In the genomic region with DNA sequence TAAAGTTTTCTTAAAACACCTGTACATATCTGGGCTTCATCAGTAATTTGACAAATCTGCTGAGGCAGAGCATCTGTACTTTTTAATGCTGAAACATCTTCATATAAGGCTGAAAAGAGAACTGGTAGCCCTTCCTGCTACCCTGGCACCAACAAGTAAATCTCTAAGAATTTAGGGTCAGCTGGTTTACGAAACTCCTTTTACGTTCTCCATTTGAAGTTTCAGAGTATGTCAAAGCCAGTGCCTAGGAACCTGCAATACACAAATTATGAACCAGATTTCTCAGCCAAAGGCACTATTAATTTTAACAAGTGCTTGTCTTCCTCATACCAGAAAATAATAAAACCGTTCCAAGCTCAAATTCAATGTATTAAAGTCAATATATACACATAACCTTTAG, we compare ENCODE assay signal across 10 cellular contexts. TPM values are rescaled to one million over a fixed set of nuclear protein-coding genes. Genes with fewer than 3 reads are reported as not detected.
DNase-seq lines count a peak whose midpoint lies in the region; ATAC-seq, FAIRE-seq and TF ChIP-seq lines count a peak whose summit lies in the region.
"Had no signal": no experiment of that assay in that cellular context is flagged by ENCODE, and none has a peak within 500 bp of the region (broad histone marks: within the 10 kb centered on the region; RNA-seq: fewer than 3 reads in every experiment).

No MANE protein-coding gene starts in this region.

- no peaks in the 10 kb centered on the region for H3K27me3 ChIP-seq in bronchial epithelial cell (ENCODE audit: control insufficient read depth, insufficient read depth, low read length)
- H3K27me3 ChIP-seq in transverse colon = no peaks in the 10 kb centered on the region

- peaks cover 13% of the 10 kb centered on the region for H3K36me3 ChIP-seq in bronchial epithelial cell (ENCODE audit: control insufficient read depth, insufficient read depth, low read length)
- peaks cover 48% of the 10 kb centered on the region for H3K36me3 ChIP-seq in mesodermal cell (ENCODE audit: control insufficient read depth, insufficient read depth, low read length)
- peaks cover 0 to 35% (median 7%) of the 10 kb centered on the region in 4 donors for H3K36me3 ChIP-seq in transverse colon

- H3K4me3 ChIP-seq in bronchial epithelial cell (ENCODE audit: low read depth, low read length) (peak overlapping the region; percentile 94), mesodermal cell (ENCODE audit: extremely low read depth, insufficient read depth, low read length, poor library complexity, severe bottlenecking) (peak overlapping the region; percentile 82), transverse colon (peak overlapping the region in 3 of 4 donors; percentile 9 to 98 (median 97))

- H3K27me3 Mint-ChIP-seq in activated T-cell treated with anti-CD3 and anti-CD28 coated beads, Interleukin-2, amount 50 U/mL, for 72 hours (ENCODE audit: low read depth) = no peaks in the 10 kb centered on the region

- ATAC-seq in activated T-cell treated with anti-CD3 and anti-CD28 coated beads, Interleukin-2, amount 50 U/mL, for 72 hours (replicated peaks in 1 of 2) = no peak
- ATAC-seq in GM21717 (IDR thresholded peaks at IDR 0.05; ENCODE audit: unreplicated experiment) = no peak

- H3K27ac Mint-ChIP-seq in activated T-cell treated with anti-CD3 and anti-CD28 coated beads, Interleukin-2, amount 50 U/mL, for 72 hours = peak overlapping the region; percentile 75

- H3K36me3 Mint-ChIP-seq in activated T-cell treated with anti-CD3 and anti-CD28 coated beads, Interleukin-2, amount 50 U/mL, for 72 hours (ENCODE audit: insufficient read depth in 2 of 2) = peaks cover 12 to 36% of the 10 kb centered on the region in 2 donors

- H3K9me3 Mint-ChIP-seq in activated T-cell treated with anti-CD3 and anti-CD28 coated beads, Interleukin-2, amount 50 U/mL, for 72 hours = no peaks in the 10 kb centered on the region

- peaks cover 81% of the 10 kb centered on the region for H3K4me1 Mint-ChIP-seq in activated T-cell treated with anti-CD3 and anti-CD28 coated beads, Interleukin-2, amount 50 U/mL, for 72 hours (ENCODE audit: low read depth)

- no peak for TF ChIP-seq EP300 in transverse colon (IDR thresholded peaks at IDR 0.05; ENCODE audit: low read depth)

- TF ChIP-seq POLR2A in transverse colon (IDR thresholded peaks at IDR 0.05) = no peak

- 43 to 64% methylated on average over 2 of the region's 3 CpGs for WGBS in mesodermal cell (ENCODE audit: insufficient coverage in 2 of 2), 2 experiments
- WGBS in transverse colon (ENCODE audit: low coverage in 1 of 2), 2 donors = 10 to 30% methylated on average over 3 of the region's 3 CpGs

- intact Hi-C loops in transverse colon (cut with DNase I; ENCODE audit: low total_unique reads) = loop anchor here (10.0 kb wide), 1 partner anchor 1946 kb away; the partner anchor contains the start of gene KLF9

- no peak for DNase-seq in activated T-cell treated with anti-CD3 and anti-CD28 coated beads, Interleukin-2, amount 50 U/mL, for 72 hours
- DNase-seq in activated T-cell treated with anti-CD3 and anti-CD28 coated beads for 4 hours (no peak), bronchial epithelial cell (ENCODE audit: low read depth) (no peak), transverse colon (no peak), NAMALWA (ENCODE audit: low spot score) (no peak), NCI-H146 treated with DMSO at 0.1 percent for 48 hours (lab: John Stamatoyannopoulos, UW; ENCODE audit: unreplicated experiment) (no peak)
- DNase-seq: COR-L47 had no signal

- FAIRE-seq in bronchial epithelial cell (lab: Jason Lieb, UNC) = no peak
- FAIRE-seq: TTC549 had no signal

- in situ Hi-C loops in transverse colon (cut with MboI; ENCODE audit: low pct_ligation_motif_present in 1 of 4, low pct_unique_long_range_greater_than_20kb in 1 of 4, low sequenced_read_pairs in 3 of 4) = loop anchor here in 1 of 4 donors (10.0 kb wide), 1 partner anchor 66 kb away; no protein-coding TSS in a partner anchor

- H3K9me3 ChIP-seq in mesodermal cell (ENCODE audit: control insufficient read depth, low read length) (no peaks in the 10 kb centered on the region), transverse colon (no peaks in the 10 kb centered on the region)

- H3K4me1 ChIP-seq in mesodermal cell (ENCODE audit: control insufficient read depth, insufficient read depth, low read length, poor library complexity, severe bottlenecking) = peaks cover 29% of the 10 kb centered on the region
- H3K4me1 ChIP-seq in transverse colon = peaks cover 14 to 76% (median 68%) of the 10 kb centered on the region in 4 donors

- peak overlapping the region in 1 of 2 donors; percentile 52 for H3K4me3 Mint-ChIP-seq in activated T-cell treated with anti-CD3 and anti-CD28 coated beads, Interleukin-2, amount 50 U/mL, for 72 hours

- no peak for TF ChIP-seq CTCF in bronchial epithelial cell (IDR thresholded peaks at IDR 0.05; ENCODE audit: insufficient read depth, low read length, severe bottlenecking)
- TF ChIP-seq CTCF in transverse colon (IDR thresholded peaks at IDR 0.05) = no peak

- H3K27ac ChIP-seq in mesodermal cell (ENCODE audit: low read depth, low read length, severe bottlenecking) (no peak overlapping the region), transverse colon (peak overlapping the region; percentile 99 to 100 (median 100))

RNA-seq across cellular contexts. Expression of gene ZFAND5, which starts 3.8 kb away (rescaled TPM):
- 100 to 1,000 TPM; 116 to 117 TPM for total RNA-seq in activated T-cell treated with anti-CD3 and anti-CD28 coated beads, Interleukin-2, amount 50 U/mL, for 72 hours
- total RNA-seq in bronchial epithelial cell = 36.1 and 60.9 TPM in 2 replicates
- 210 TPM for polyA plus RNA-seq in mesodermal cell (2013, experiment 1 of 2)
- 203 TPM for polyA plus RNA-seq in mesodermal cell (2013, experiment 2 of 2)
- 100 to 1,000 TPM in 2 of 4 donors, 10 to 100 TPM in 2; 49.0 to 190 (median 98.2) TPM for total RNA-seq in transverse colon
